Comparison of ENCODE assay signal across 8 cellular contexts in genomic region chr3:24237971-24238767, GRCh38.
DNase-seq lines count a peak whose midpoint lies in the region; ATAC-seq and TF ChIP-seq lines count a peak whose summit lies in the region.

No MANE protein-coding gene starts in this region.

- H3K4me3 ChIP-seq in AG04450 (ENCODE audit: low read depth, low read length) (no peak overlapping the region), GM12864 (ENCODE audit: low read depth, low read length) (no peak overlapping the region), Loucy (ENCODE audit: low read length, poor library complexity, severe bottlenecking) (no peak overlapping the region), tibial artery (no peak overlapping the region)

- H3K9me3 ChIP-seq in AG04450 (ENCODE audit: control insufficient read depth, insufficient read depth, low read length) (no peaks in the 10 kb centered on the region), Loucy (ENCODE audit: insufficient read depth, low read depth, low read length) (no peaks in the 10 kb centered on the region), tibial artery (no peaks in the 10 kb centered on the region)

- TF ChIP-seq CTCF in AG04450 (IDR thresholded peaks at IDR 0.05; ENCODE audit: low read depth, low read length) (peak; percentile 87), GM12864 (IDR thresholded peaks at IDR 0.05; ENCODE audit: low read depth, low read length, missing control alignments) (peak; percentile 80), Loucy (conservative IDR thresholded peaks at IDR 0.05; ENCODE audit: low read length) (peak; percentile 82), tibial artery (IDR thresholded peaks at IDR 0.05) (peak; percentile 57 to 76)

- H3K4me1 ChIP-seq in Loucy (ENCODE audit: insufficient read depth, low read length, poor library complexity, severe bottlenecking) (peaks cover 4% of the 10 kb centered on the region), tibial artery (peaks cover 0 to 60% (median 44%) of the 10 kb centered on the region in 4 donors)

- H3K9ac ChIP-seq in Loucy (ENCODE audit: low read depth, low read length, poor library complexity, severe bottlenecking) = no peak overlapping the region

- no peak overlapping the region for H3K4me2 ChIP-seq in Loucy (ENCODE audit: low read depth, low read length, poor library complexity, severe bottlenecking)

- H2AFZ ChIP-seq in Loucy (ENCODE audit: low read length) = 0 out of 2 replicates have a peak overlapping the region, but pooled peaks have one; percentile 61

- POLR2A ChIA-PET in AG04450 (lab: Yijun Ruan, JAX) = interaction anchor here (0.8 kb wide), 1 partner anchor 22 kb away, joined by 3 read pairs; no protein-coding TSS in a partner anchor
- POLR2A ChIA-PET in HEK293T (lab: Yijun Ruan, JAX) = no interaction called here

- DNase-seq in AG04450 (ENCODE audit: low read depth, low spot score) (peak; percentile 76), GM12864 (ENCODE audit: low read depth) (peak; percentile 44), HEK293T (ENCODE audit: extremely low spot score) (peak; percentile 69), ecto neural progenitor cell (ENCODE audit: low spot score) (peak; percentile 67), lung microvascular endothelial cell (ENCODE audit: low read depth in 2 of 2) (peak; percentile 86 to 88), tibial artery (no peak)

- H4K20me1 ChIP-seq in Loucy (ENCODE audit: insufficient read depth, low read length, poor library complexity, severe bottlenecking) = no peaks in the 10 kb centered on the region

- CTCF ChIA-PET in AG04450 (lab: Charles Lee) (interaction anchor here (0.8 to 5.5 kb wide), 14 partner anchors 10 to 446 kb away, joined by 3 to 39 read pairs (median 8); no protein-coding TSS in a partner anchor), HEK293T (lab: Yijun Ruan, JAX) (interaction anchor here (0.7 to 1.4 kb wide), 4 partner anchors 14 to 52 kb away, joined by 3 to 7 read pairs (median 4); no protein-coding TSS in a partner anchor)

- H3K9me2 ChIP-seq in Loucy (replicated peaks; ENCODE audit: low read depth, low read length) = no peaks in the 10 kb centered on the region

- intact Hi-C loops in tibial artery (cut with DNase I; ENCODE audit: low total_unique reads) = loop anchor here (5.0 to 10.0 kb wide), 2 partner anchors 241 to 343 kb away; no protein-coding TSS in a partner anchor

- H3K79me2 ChIP-seq in Loucy (ENCODE audit: insufficient read depth, low read length) = no peaks in the 10 kb centered on the region

- H3K27ac ChIP-seq in AG04450 (ENCODE audit: low read depth, low read length) (no peak overlapping the region), tibial artery (peak overlapping the region; percentile 66 to 74)

- no peaks in the 10 kb centered on the region for H3F3A ChIP-seq in Loucy (ENCODE audit: low read depth)

- peaks cover 9% of the 10 kb centered on the region for H3K27me3 ChIP-seq in AG04450 (ENCODE audit: control insufficient read depth, insufficient read depth, low read length)
- no peaks in the 10 kb centered on the region for H3K27me3 ChIP-seq in Loucy (ENCODE audit: insufficient read depth, low read length, poor library complexity, severe bottlenecking)
- no peaks in the 10 kb centered on the region for H3K27me3 ChIP-seq in tibial artery

- ATAC-seq in SK-N-SH treated with all-trans-retinoic acid at 6 μM for 48 hours = peak; percentile 85

- H3K36me3 ChIP-seq in Loucy (ENCODE audit: insufficient read depth, low read length) (no peaks in the 10 kb centered on the region), tibial artery (peaks cover 0 to 4% (median 0%) of the 10 kb centered on the region in 3 donors)

TF ChIP-seq in HEK293T, 16 proteins besides CTCF, POLR2A, EP300 and RAD21:
- TF ChIP-seq, protein P1, sequence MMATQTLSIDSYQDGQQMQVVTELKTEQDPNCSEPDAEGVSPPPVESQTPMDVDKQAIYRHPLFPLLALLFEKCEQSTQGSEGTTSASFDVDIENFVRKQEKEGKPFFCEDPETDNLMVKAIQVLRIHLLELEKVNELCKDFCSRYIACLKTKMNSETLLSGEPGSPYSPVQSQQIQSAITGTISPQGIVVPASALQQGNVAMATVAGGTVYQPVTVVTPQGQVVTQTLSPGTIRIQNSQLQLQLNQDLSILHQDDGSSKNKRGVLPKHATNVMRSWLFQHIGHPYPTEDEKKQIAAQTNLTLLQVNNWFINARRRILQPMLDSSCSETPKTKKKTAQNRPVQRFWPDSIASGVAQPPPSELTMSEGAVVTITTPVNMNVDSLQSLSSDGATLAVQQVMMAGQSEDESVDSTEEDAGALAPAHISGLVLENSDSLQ (IDR thresholded peaks at IDR 0.05) = peak; percentile 55; the same call in 1 of the 2 replicates
- TF ChIP-seq CTBP1 (IDR thresholded peaks at IDR 0.05; ENCODE audit: borderline replicate concordance) (no peak), L3MBTL2 (conservative IDR thresholded peaks at IDR 0.05) (no peak), LEF1 (IDR thresholded peaks at IDR 0.05; ENCODE audit: borderline replicate concordance) (no peak)

TF ChIP-seq in SK-N-SH treated with all-trans-retinoic acid at 6 μM for 48 hours, 23 proteins besides CTCF, POLR2A, EP300 and RAD21 (continues in another document):
- peak; percentile 66 for TF ChIP-seq ISL1 (CRISPR knock-in tag; IDR thresholded peaks at IDR 0.05)
- TF ChIP-seq ZFP3 (CRISPR knock-in tag; IDR thresholded peaks at IDR 0.05) = peak; percentile 49; the same call in 1 of the 2 replicates
- peak; percentile 59; the same call in 1 of the 2 replicates for TF ChIP-seq TOX (CRISPR knock-in tag; IDR thresholded peaks at IDR 0.05; ENCODE audit: borderline replicate concordance)
- TF ChIP-seq ESRRG (CRISPR knock-in tag; IDR thresholded peaks at IDR 0.05) = no peak
- 0 out of 2 replicates have a peak, but pooled peaks have one; percentile 27 for TF ChIP-seq GLIS3 (CRISPR knock-in tag; IDR thresholded peaks at IDR 0.05)
- TF ChIP-seq POU6F1 (CRISPR knock-in tag; IDR thresholded peaks at IDR 0.05; ENCODE audit: borderline replicate concordance, low read depth) = no peak
- TF ChIP-seq, protein P2, sequence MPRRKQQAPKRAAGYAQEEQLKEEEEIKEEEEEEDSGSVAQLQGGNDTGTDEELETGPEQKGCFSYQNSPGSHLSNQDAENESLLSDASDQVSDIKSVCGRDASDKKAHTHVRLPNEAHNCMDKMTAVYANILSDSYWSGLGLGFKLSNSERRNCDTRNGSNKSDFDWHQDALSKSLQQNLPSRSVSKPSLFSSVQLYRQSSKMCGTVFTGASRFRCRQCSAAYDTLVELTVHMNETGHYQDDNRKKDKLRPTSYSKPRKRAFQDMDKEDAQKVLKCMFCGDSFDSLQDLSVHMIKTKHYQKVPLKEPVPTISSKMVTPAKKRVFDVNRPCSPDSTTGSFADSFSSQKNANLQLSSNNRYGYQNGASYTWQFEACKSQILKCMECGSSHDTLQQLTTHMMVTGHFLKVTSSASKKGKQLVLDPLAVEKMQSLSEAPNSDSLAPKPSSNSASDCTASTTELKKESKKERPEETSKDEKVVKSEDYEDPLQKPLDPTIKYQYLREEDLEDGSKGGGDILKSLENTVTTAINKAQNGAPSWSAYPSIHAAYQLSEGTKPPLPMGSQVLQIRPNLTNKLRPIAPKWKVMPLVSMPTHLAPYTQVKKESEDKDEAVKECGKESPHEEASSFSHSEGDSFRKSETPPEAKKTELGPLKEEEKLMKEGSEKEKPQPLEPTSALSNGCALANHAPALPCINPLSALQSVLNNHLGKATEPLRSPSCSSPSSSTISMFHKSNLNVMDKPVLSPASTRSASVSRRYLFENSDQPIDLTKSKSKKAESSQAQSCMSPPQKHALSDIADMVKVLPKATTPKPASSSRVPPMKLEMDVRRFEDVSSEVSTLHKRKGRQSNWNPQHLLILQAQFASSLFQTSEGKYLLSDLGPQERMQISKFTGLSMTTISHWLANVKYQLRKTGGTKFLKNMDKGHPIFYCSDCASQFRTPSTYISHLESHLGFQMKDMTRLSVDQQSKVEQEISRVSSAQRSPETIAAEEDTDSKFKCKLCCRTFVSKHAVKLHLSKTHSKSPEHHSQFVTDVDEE (CRISPR knock-in tag; IDR thresholded peaks at IDR 0.05) = no peak
- TF ChIP-seq ARNTL (CRISPR knock-in tag; IDR thresholded peaks at IDR 0.05; ENCODE audit: borderline replicate concordance, low read depth) = no peak
- TF ChIP-seq PPARA (CRISPR knock-in tag; IDR thresholded peaks at IDR 0.05; ENCODE audit: borderline replicate concordance) = no peak
- TF ChIP-seq SNAI2 (CRISPR knock-in tag; IDR thresholded peaks at IDR 0.05) = no peak
- no peak for TF ChIP-seq ZNF8 (CRISPR knock-in tag; IDR thresholded peaks at IDR 0.05)
- TF ChIP-seq ZNF70 (CRISPR knock-in tag; IDR thresholded peaks at IDR 0.05) = no peak
- peak; percentile 85 for TF ChIP-seq CREB5 (CRISPR knock-in tag; IDR thresholded peaks at IDR 0.05; ENCODE audit: low read depth)
- TF ChIP-seq CSDC2 (CRISPR knock-in tag; IDR thresholded peaks at IDR 0.05) = no peak
- TF ChIP-seq BACH2 (CRISPR knock-in tag; IDR thresholded peaks at IDR 0.05; ENCODE audit: borderline replicate concordance) = no peak
- TF ChIP-seq OSR1 (CRISPR knock-in tag; IDR thresholded peaks at IDR 0.05) = no peak
- no peak for TF ChIP-seq ZC3H10 (CRISPR knock-in tag; IDR thresholded peaks at IDR 0.05)

Comparison
In these comparisons a context has a peak if more than half of its experiments do, and no peak if none do; other contexts are left out.
1. DNase-seq: peak in AG04450 (single experiment), GM12864 (single experiment), HEK293T (single experiment), ecto neural progenitor cell (single experiment) and lung microvascular endothelial cell (2 of 2); none in tibial artery (0 of 2).
2. Peak in every context shown above with its lines, with median percentiles within 50 percentile points of each other: CTCF ChIP-seq.